Comparison of ENCODE assay signal across 13 cellular contexts in genomic region chr16:69773255-69773947, GRCh38. TPM values are rescaled to one million over a fixed set of nuclear protein-coding genes. Genes with fewer than 3 reads are reported as not detected.
DNase-seq lines count a peak whose midpoint lies in the region; ATAC-seq, FAIRE-seq and TF ChIP-seq lines count a peak whose summit lies in the region.
"Had no signal": no experiment of that assay in that cellular context is flagged by ENCODE, and none has a peak within 500 bp of the region (broad histone marks: within the 10 kb centered on the region; RNA-seq: fewer than 3 reads in every experiment).

No MANE protein-coding gene starts in this region.

- no peak overlapping the region for H3K9ac ChIP-seq in K562 (ENCODE audit: insufficient read depth in 1 of 2, low read depth in 2 of 2, low read length in 2 of 2)

- H2AFZ ChIP-seq in ACC112 (ENCODE audit: low read length, unreplicated experiment), result no peak overlapping the region
- no peak overlapping the region for H2AFZ ChIP-seq in K562 (ENCODE audit: low read depth, low read length)

- TF ChIP-seq CTCF in K562 (IDR thresholded peaks at IDR 0.05 in 2 of 3, conservative IDR thresholded peaks at IDR 0.05 in 1 of 3; ENCODE audit: insufficient read depth in 2 of 3, low read depth in 1 of 3, low read length in 3 of 3) (no peak), vagina (IDR thresholded peaks at IDR 0.05) (no peak)

- no peak for TF ChIP-seq EP300 in K562 (IDR thresholded peaks at IDR 0.05; ENCODE audit: low read length)

- WGBS in K562 (ENCODE audit: insufficient coverage, low coverage, missing lambda C conversion rate), result 20% methylated on average over 6 of the region's 6 CpGs

- H3K4me3 ChIP-seq in ACC112 (ENCODE audit: low read depth, low read length) (peak overlapping the region; percentile 61), K562 (no peak overlapping the region), vagina (no peak overlapping the region)
- H3K4me3 ChIP-seq: prostate gland had no signal

- H3K4me2 ChIP-seq in K562 (ENCODE audit: insufficient read depth, low read length), result no peak overlapping the region

- no peaks in the 10 kb centered on the region for H3K36me3 ChIP-seq in ACC112 (ENCODE audit: insufficient read depth, low read length)
- no peaks in the 10 kb centered on the region for H3K36me3 ChIP-seq in K562 (ENCODE audit: control insufficient read depth, insufficient read depth, low read length)
- no peaks in the 10 kb centered on the region for H3K36me3 ChIP-seq in vagina
- H3K36me3 ChIP-seq: prostate gland had no signal

- peaks cover 22% of the 10 kb centered on the region for H3K79me2 ChIP-seq in ACC112 (ENCODE audit: control insufficient read depth, insufficient read depth, low read length, unreplicated experiment)
- H3K79me2 ChIP-seq in K562 (ENCODE audit: control insufficient read depth, insufficient read depth, low read length), result peaks cover 29% of the 10 kb centered on the region

- no peak overlapping the region for H3K27ac ChIP-seq in ACC112 (ENCODE audit: low read depth, low read length)
- H3K27ac ChIP-seq in K562 (ENCODE audit: extremely low read depth, low read depth, low read length), result no peak overlapping the region
- H3K27ac ChIP-seq in vagina, result no peak overlapping the region
- H3K27ac ChIP-seq: epithelial cell of prostate, prostate gland had no signal

- H3K4me1 ChIP-seq in ACC112 (ENCODE audit: control insufficient read depth, insufficient read depth, low read length, unreplicated experiment) (peaks cover 16% of the 10 kb centered on the region), K562 (replicated peaks in 1 of 2; ENCODE audit: control insufficient read depth in 2 of 2, insufficient read depth in 2 of 2, low read length in 2 of 2) (peaks cover 6 to 9% of the 10 kb centered on the region in 2 experiments; a peak in 4 of 5 replicates), vagina (no peaks in the 10 kb centered on the region)
- H3K4me1 ChIP-seq: prostate gland had no signal

- H3K27me3 ChIP-seq in ACC112 (ENCODE audit: insufficient read depth, low read length), result no peaks in the 10 kb centered on the region
- no peaks in the 10 kb centered on the region for H3K27me3 ChIP-seq in K562 (ENCODE audit: control insufficient read depth in 2 of 2, insufficient read depth in 2 of 2, low read length in 2 of 2)
- H3K27me3 ChIP-seq in vagina, result no peaks in the 10 kb centered on the region

- peaks cover 3% of the 10 kb centered on the region for H3K9me1 ChIP-seq in K562 (ENCODE audit: control insufficient read depth, insufficient read depth, low read length)

- FAIRE-seq in K562 (lab: Jason Lieb, UNC), result no peak

- 0 out of 2 replicates have a peak, but pooled peaks cover 4% of the 10 kb centered on the region for H4K20me1 ChIP-seq in K562 (replicated peaks; ENCODE audit: control insufficient read depth, insufficient read depth, low read length)

- DNase-seq in K562 (ENCODE audit: extremely low read depth in 1 of 4, low spot score in 3 of 4) (peak in 1 of 4 experiments; percentile 25), NCI-H2171 (lab: John Stamatoyannopoulos, UW) (no peak), vagina (ENCODE audit: extremely low spot score in 2 of 2) (no peak), SW 1271 (lab: John Stamatoyannopoulos, UW) (no peak)
- DNase-seq: hippocampal formation; NCI-H510A; stimulated activated naive CD4-positive, alpha-beta T cell had no signal

- peak; percentile 78 for ATAC-seq in GM18907 (IDR thresholded peaks at IDR 0.05; ENCODE audit: unreplicated experiment)
- peak; percentile 47 for ATAC-seq in HG03139 (IDR thresholded peaks at IDR 0.05; ENCODE audit: unreplicated experiment)
- ATAC-seq in K562, result peak; percentile 45
- no peak for ATAC-seq in HG03159 (IDR thresholded peaks at IDR 0.05; ENCODE audit: unreplicated experiment)

- in situ Hi-C loops in K562 (cut with MboI), result no loop called here

- TF ChIP-seq POLR2A in K562 (conservative IDR thresholded peaks at IDR 0.05) (no peak), vagina (IDR thresholded peaks at IDR 0.05) (no peak)

- TF ChIP-seq RAD21 in K562 (CRISPR knock-in tag; conservative IDR thresholded peaks at IDR 0.05 in 1 of 2, IDR thresholded peaks at IDR 0.05 in 1 of 2), result no peak

- POLR2A ChIA-PET in K562 (lab: Yijun Ruan, JAX), result interaction anchor here (1.1 to 2.4 kb wide), 2 partner anchors 10 to 22 kb away, joined by 3 to 14 read pairs; partner anchors contain the start of gene WWP2

- CTCF ChIA-PET in K562 (lab: Yijun Ruan, JAX; ENCODE audit: low intra/inter-chr PET ratio), result no interaction called here

- no TSS peak for BruUV-seq in K562 (replicated peaks; lab: Mats Ljungman, UMichigan)

- intact Hi-C loops in K562 (cut with micrococcal nuclease), result no loop called here
- intact Hi-C loops in vagina (cut with DNase I), result no loop called here

- no peaks in the 10 kb centered on the region for H3K9me3 ChIP-seq in K562 (replicated peaks; ENCODE audit: control insufficient read depth, insufficient read depth, low read depth, low read length)
- H3K9me3 ChIP-seq in vagina, result no peaks in the 10 kb centered on the region
- H3K9me3 ChIP-seq: prostate gland had no signal

TF ChIP-seq in K562, 482 proteins besides CTCF, POLR2A, EP300 and RAD21 (continues in another document):
- peak; percentile 30 to 61; a peak in 2 of 4 replicates for TF ChIP-seq KDM1A (IDR thresholded peaks at IDR 0.05)

RNA-seq across cellular contexts. Expression of gene WWP2, which starts 11.3 kb away (rescaled TPM):
- total RNA-seq in K562 (2011; cell fraction: chromatin; rRNA removed; ENCODE audit: low replicate concordance), result 54.0 and 74.4 TPM in 2 replicates
- total RNA-seq in K562 (2011; cell fraction: nucleolus; rRNA removed), result 33.5 and 36.6 TPM in 2 replicates
- total RNA-seq in K562 (2011; cell fraction: nucleoplasm; rRNA removed), result 32.8 and 44.3 TPM in 2 replicates
- total RNA-seq in K562 (2014; rRNA removed) (14.9 and 20.6 TPM in 2 replicates), K562 (2014; rRNA removed; fragmentation: Illumina TruSeq; extraction: Trizol) (14.6 and 17.4 TPM in 2 replicates), K562 (2015; rRNA removed; fragmentation: Illumina TruSeq; extraction: Trizol) (15.3 and 15.8 TPM in 2 replicates), K562 (2021) (33.7 and 34.4 TPM in 2 replicates), vagina (26.0 TPM)
- polyA plus RNA-seq in K562 (2011; rRNA removed) (7.1 and 8.5 TPM in 2 replicates), K562 (2014; fragmentation: Illumina TruSeq; extraction: Trizol) (23.1 and 27.1 TPM in 2 replicates), K562 (2014; fragmentation: Nextera tagmentation; extraction: Ambion mirVana) (1 to 10 TPM; 1.9 to 2.0 TPM), K562 (2014; rRNA removed) (10.7 and 12.1 TPM in 2 replicates)
- polyA plus RNA-seq in K562 (2011; cell fraction: cytosol; rRNA removed), result 6.5 and 11.3 TPM in 2 replicates
- polyA plus RNA-seq in K562 (2011; cell fraction: nucleus; rRNA removed), result 25.1 and 34.9 TPM in 2 replicates
- polyA plus RNA-seq in K562 (2012), result 24.0 and 37.6 TPM in 2 replicates
- 11.3 and 13.3 TPM in 2 replicates for polyA minus RNA-seq in K562 (2011; rRNA and poly(A)+ RNA removed)
- polyA minus RNA-seq in K562 (2011; cell fraction: cytosol; rRNA and poly(A)+ RNA removed), result 10.2 and 17.9 TPM in 2 replicates
- polyA minus RNA-seq in K562 (2011; cell fraction: nucleus; rRNA and poly(A)+ RNA removed), result 12.7 and 15.7 TPM in 2 replicates

RNA-seq across cellular contexts. Expression of gene NOB1, which starts 18.7 kb away (rescaled TPM):
- total RNA-seq in K562 (2011; cell fraction: chromatin; rRNA removed; ENCODE audit: low replicate concordance), result 105 and 163 TPM in 2 replicates
- 111 and 135 TPM in 2 replicates for total RNA-seq in K562 (2011; cell fraction: nucleolus; rRNA removed)
- total RNA-seq in K562 (2011; cell fraction: nucleoplasm; rRNA removed), result 77.2 and 104 TPM in 2 replicates
- 91.1 and 91.3 TPM in 2 replicates for total RNA-seq in K562 (2014; rRNA removed)
- total RNA-seq in K562 (2014; rRNA removed; fragmentation: Illumina TruSeq; extraction: Trizol), result 61.3 and 63.6 TPM in 2 replicates
- total RNA-seq in K562 (2015; rRNA removed; fragmentation: Illumina TruSeq; extraction: Trizol), result 81.2 and 85.7 TPM in 2 replicates
- total RNA-seq in K562 (2021), result 117 and 119 TPM in 2 replicates
- 116 and 135 TPM in 2 replicates for polyA plus RNA-seq in K562 (2011; rRNA removed)
- polyA plus RNA-seq in K562 (2011; cell fraction: cytosol; rRNA removed), result 157 and 178 TPM in 2 replicates
- polyA plus RNA-seq in K562 (2011; cell fraction: nucleus; rRNA removed), result 86.6 and 87.3 TPM in 2 replicates
- polyA plus RNA-seq in K562 (2012), result 117 and 160 TPM in 2 replicates
- 129 and 135 TPM in 2 replicates for polyA plus RNA-seq in K562 (2014; fragmentation: Illumina TruSeq; extraction: Trizol)
- polyA plus RNA-seq in K562 (2014; fragmentation: Nextera tagmentation; extraction: Ambion mirVana), result 100 to 1,000 TPM in 1 of 2 experiments, 10 to 100 TPM in 1; 42.4 to 139 TPM
- 148 and 150 TPM in 2 replicates for polyA plus RNA-seq in K562 (2014; rRNA removed)
- polyA minus RNA-seq in K562 (2011; rRNA and poly(A)+ RNA removed), result 122 and 124 TPM in 2 replicates
- 84.0 and 111 TPM in 2 replicates for polyA minus RNA-seq in K562 (2011; cell fraction: cytosol; rRNA and poly(A)+ RNA removed)
- polyA minus RNA-seq in K562 (2011; cell fraction: nucleus; rRNA and poly(A)+ RNA removed), result 40.3 and 72.0 TPM in 2 replicates
- 67.0 TPM for total RNA-seq in vagina

RNA-seq across cellular contexts. Expression of gene NQO1, which starts 47.0 kb away (rescaled TPM):
- 13.6 and 15.9 TPM in 2 replicates for total RNA-seq in K562 (2011; cell fraction: chromatin; rRNA removed; ENCODE audit: low replicate concordance)
- 12.1 and 13.3 TPM in 2 replicates for total RNA-seq in K562 (2011; cell fraction: nucleolus; rRNA removed)
- 12.6 and 16.4 TPM in 2 replicates for total RNA-seq in K562 (2011; cell fraction: nucleoplasm; rRNA removed)
- total RNA-seq in K562 (2014; rRNA removed), result 88.9 and 98.8 TPM in 2 replicates
- 133 and 142 TPM in 2 replicates for total RNA-seq in K562 (2014; rRNA removed; fragmentation: Illumina TruSeq; extraction: Trizol)
- 198 and 202 TPM in 2 replicates for total RNA-seq in K562 (2015; rRNA removed; fragmentation: Illumina TruSeq; extraction: Trizol)
- total RNA-seq in K562 (2021), result 102 and 105 TPM in 2 replicates
- polyA plus RNA-seq in K562 (2011; rRNA removed), result 78.0 and 122 TPM in 2 replicates
- 75.5 and 96.1 TPM in 2 replicates for polyA plus RNA-seq in K562 (2011; cell fraction: cytosol; rRNA removed)
- 20.9 and 23.0 TPM in 2 replicates for polyA plus RNA-seq in K562 (2011; cell fraction: nucleus; rRNA removed)
- polyA plus RNA-seq in K562 (2012), result 174 and 178 TPM in 2 replicates
- 140 and 142 TPM in 2 replicates for polyA plus RNA-seq in K562 (2014; fragmentation: Illumina TruSeq; extraction: Trizol)
- polyA plus RNA-seq in K562 (2014; fragmentation: Nextera tagmentation; extraction: Ambion mirVana), result 100 to 1,000 TPM in 1 of 2 experiments, 10 to 100 TPM in 1; 96.7 to 152 TPM
- 116 and 122 TPM in 2 replicates for polyA plus RNA-seq in K562 (2014; rRNA removed)
- 41.7 and 49.6 TPM in 2 replicates for polyA minus RNA-seq in K562 (2011; rRNA and poly(A)+ RNA removed)
- polyA minus RNA-seq in K562 (2011; cell fraction: cytosol; rRNA and poly(A)+ RNA removed), result 19.7 and 29.8 TPM in 2 replicates
- 3.0 and 6.7 TPM in 2 replicates for polyA minus RNA-seq in K562 (2011; cell fraction: nucleus; rRNA and poly(A)+ RNA removed)
- 84.5 TPM for total RNA-seq in vagina
